10 cellular contexts compared by ENCODE assay signal in the genomic region with DNA sequence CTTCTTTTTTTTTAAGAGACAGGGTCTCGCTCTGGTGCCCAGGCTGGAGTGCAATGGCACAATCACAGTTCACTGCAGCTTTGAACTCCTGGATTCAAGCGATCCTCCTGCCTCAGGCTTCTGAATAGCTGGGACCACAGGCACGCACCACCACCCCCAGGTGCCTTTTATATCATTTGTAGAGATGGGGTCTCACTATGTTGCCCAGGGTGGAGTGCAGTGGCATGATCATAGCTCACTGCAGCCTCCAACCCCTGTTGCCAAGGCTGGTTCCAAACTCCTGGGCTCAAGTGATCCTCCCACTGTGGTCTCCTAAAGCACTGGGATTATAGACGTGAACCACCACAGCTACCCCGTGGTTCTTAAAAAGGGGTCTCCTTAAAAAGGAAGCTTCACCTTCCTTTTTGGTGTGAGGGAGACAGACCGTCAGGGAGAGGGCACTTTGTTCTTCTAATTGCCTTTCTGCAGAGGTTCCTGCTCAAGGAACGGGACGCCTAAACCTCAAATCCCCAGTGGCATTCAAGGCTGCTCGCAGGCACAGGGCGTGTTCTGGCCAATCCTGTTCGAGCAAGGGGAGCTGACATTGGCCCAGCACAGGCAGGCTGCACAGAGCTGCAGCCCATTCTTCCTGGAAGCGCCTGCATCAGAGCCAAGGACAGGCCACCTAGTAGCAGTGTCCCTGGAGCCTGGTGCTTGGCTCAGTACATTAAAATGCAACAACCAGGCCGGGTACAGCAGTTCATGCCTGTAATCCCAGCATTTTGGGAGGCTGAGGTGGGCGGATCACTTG.
DNase-seq lines count a peak whose midpoint lies in the region; ATAC-seq and TF ChIP-seq lines count a peak whose summit lies in the region.
"Had no signal": no experiment of that assay in that cellular context is flagged by ENCODE, and none has a peak within 500 bp of the region (broad histone marks: within the 10 kb centered on the region; RNA-seq: fewer than 3 reads in every experiment).

No MANE protein-coding gene starts in this region.

- no peak overlapping the region for H3K4me3 Mint-ChIP-seq in osteocyte (ENCODE audit: unreplicated experiment)

- no peak overlapping the region for H3K4me3 ChIP-seq in fibroblast of villous mesenchyme (ENCODE audit: low read depth, low read length)

- TF ChIP-seq CTCF in RWPE1 (conservative IDR thresholded peaks at IDR 0.05; ENCODE audit: low read depth) (no peak), fibroblast of villous mesenchyme (IDR thresholded peaks at IDR 0.05; ENCODE audit: insufficient read depth, low read depth, low read length) (no peak), osteocyte (IDR thresholded peaks at IDR 0.05) (no peak)

- H3K27me3 Mint-ChIP-seq in osteocyte (ENCODE audit: unreplicated experiment): peaks cover 6% of the 10 kb centered on the region

- peak overlapping the region; percentile 32 for H3K27ac Mint-ChIP-seq in osteocyte (ENCODE audit: unreplicated experiment)

- no peaks in the 10 kb centered on the region for H3K36me3 Mint-ChIP-seq in osteocyte (ENCODE audit: unreplicated experiment)

- H3K9me3 Mint-ChIP-seq in osteocyte (ENCODE audit: unreplicated experiment): no peaks in the 10 kb centered on the region

- POLR2A ChIA-PET in RWPE1 (lab: Yijun Ruan, JAX; ENCODE audit: low non-redundant PET): no interaction called here

- peak overlapping the region; percentile 42 for H3K27ac ChIP-seq in RWPE1
- H3K27ac ChIP-seq: C4-2B had no signal

- ATAC-seq in GM21423 (IDR thresholded peaks at IDR 0.05; ENCODE audit: unreplicated experiment) (no peak), HG03432 (IDR thresholded peaks at IDR 0.05; ENCODE audit: unreplicated experiment) (no peak)

- CTCF ChIA-PET in RWPE1 (lab: Yijun Ruan, JAX): interaction anchor here (0.7 kb wide), 1 partner anchor 14 kb away, joined by 3 read pairs; no protein-coding TSS in a partner anchor

- H3K4me1 Mint-ChIP-seq in osteocyte (ENCODE audit: unreplicated experiment): peaks cover 54% of the 10 kb centered on the region

- peak; percentile 46 for DNase-seq in Ammon's horn (ENCODE audit: low spot score)
- DNase-seq in RWPE1 (ENCODE audit: low spot score): no peak
- DNase-seq in fibroblast of villous mesenchyme (ENCODE audit: low read depth): peak; percentile 41
- no peak for DNase-seq in osteocyte (ENCODE audit: extremely low spot score, unreplicated experiment)
- no peak for DNase-seq in NK-92 treated with Interleukin-12 subunit alpha and Interleukin-12 subunit beta, amount 100 ng/mL, for 24 hours (lab: John Stamatoyannopoulos, UW)
- no peak for DNase-seq in NCI-H1092 treated with DMSO at 0.1 percent for 48 hours (lab: John Stamatoyannopoulos, UW)
- DNase-seq: MM.1S had no signal

Comparison
In these comparisons a context has a peak if more than half of its experiments do, and no peak if none do; other contexts are left out.
1. DNase-seq: peak in Ammon's horn (single experiment) and fibroblast of villous mesenchyme (single experiment); none in RWPE1 (single experiment), osteocyte (single experiment), NK-92 treated with Interleukin-12 subunit alpha and Interleukin-12 subunit beta, amount 100 ng/mL, for 24 hours (single experiment) and NCI-H1092 treated with DMSO at 0.1 percent for 48 hours (single experiment).